ENCODE assay signal across 9 cellular contexts in genomic region chrX:15158736-15159406, GRCh38.
A peak's percentile ranks its signal among the peaks of the same experiment; 100 is the strongest.
DNase-seq lines count a peak whose midpoint lies in the region; ATAC-seq and TF ChIP-seq lines count a peak whose summit lies in the region.
"Had no signal": no experiment of that assay in that cellular context is flagged by ENCODE, and none has a peak within 500 bp of the region (broad histone marks: within the 10 kb centered on the region; RNA-seq: fewer than 3 reads in every experiment).

No MANE protein-coding gene starts in this region.

- no peak for TF ChIP-seq POLR2A in uterus (IDR thresholded peaks at IDR 0.05)

- H3K36me3 Mint-ChIP-seq in CD4-positive, alpha-beta memory T cell = no peaks in the 10 kb centered on the region
- H3K36me3 Mint-ChIP-seq in activated T-helper 17 cell treated with anti-CD3 and anti-CD28 coated beads, Interleukin-2, amount 50 U/mL, for 72 hours (ENCODE audit: low read depth) = no peaks in the 10 kb centered on the region

- peaks cover 21 to 54% (median 34%) of the 10 kb centered on the region in 4 donors for H3K4me1 Mint-ChIP-seq in CD4-positive, alpha-beta memory T cell
- peaks cover 12% of the 10 kb centered on the region for H3K4me1 Mint-ChIP-seq in activated T-helper 17 cell treated with anti-CD3 and anti-CD28 coated beads, Interleukin-2, amount 50 U/mL, for 72 hours

- no peak for TF ChIP-seq CTCF in uterus (IDR thresholded peaks at IDR 0.05)

- peak overlapping the region; percentile 85 to 94 (median 90) for H3K27ac Mint-ChIP-seq in CD4-positive, alpha-beta memory T cell
- peak overlapping the region; percentile 88 for H3K27ac Mint-ChIP-seq in activated T-helper 17 cell treated with anti-CD3 and anti-CD28 coated beads, Interleukin-2, amount 50 U/mL, for 72 hours

- H3K9me3 Mint-ChIP-seq in CD4-positive, alpha-beta memory T cell = no peaks in the 10 kb centered on the region
- no peaks in the 10 kb centered on the region for H3K9me3 Mint-ChIP-seq in activated T-helper 17 cell treated with anti-CD3 and anti-CD28 coated beads, Interleukin-2, amount 50 U/mL, for 72 hours

- no peaks in the 10 kb centered on the region for H3K27me3 Mint-ChIP-seq in CD4-positive, alpha-beta memory T cell
- H3K27me3 Mint-ChIP-seq in activated T-helper 17 cell treated with anti-CD3 and anti-CD28 coated beads, Interleukin-2, amount 50 U/mL, for 72 hours = peaks cover 3% of the 10 kb centered on the region

- 85 to 87% methylated on average over 7 of the region's 7 CpGs for WGBS in aorta, 2 donors

- CTCF ChIA-PET in CD4-positive, alpha-beta memory T cell (lab: Charles Lee; ENCODE audit: partially characterized antibody) = interaction anchor here (2.0 kb wide), 1 partner anchor 15 kb away, joined by 7 read pairs; no protein-coding TSS in a partner anchor

- no peaks in the 10 kb centered on the region for H3K9me3 ChIP-seq in CD4-positive, alpha-beta memory T cell (ENCODE audit: control insufficient read depth in 1 of 2, low read length in 2 of 2)
- no peaks in the 10 kb centered on the region for H3K9me3 ChIP-seq in uterus
- H3K9me3 ChIP-seq in aorta (ENCODE audit: control insufficient read depth, low read length) = no peaks in the 10 kb centered on the region

- no peaks in the 10 kb centered on the region for H3K36me3 ChIP-seq in CD4-positive, alpha-beta memory T cell (ENCODE audit: insufficient read depth, low read length)
- H3K36me3 ChIP-seq in uterus (no peaks in the 10 kb centered on the region), aorta (ENCODE audit: control insufficient read depth in 1 of 2, insufficient read depth in 2 of 2, low read length in 1 of 2) (no peaks in the 10 kb centered on the region)

- H3K27ac ChIP-seq in CD4-positive, alpha-beta memory T cell (ENCODE audit: low read depth, low read length) = peak overlapping the region; percentile 54
- no peak overlapping the region for H3K27ac ChIP-seq in uterus
- H3K27ac ChIP-seq in aorta (ENCODE audit: low read depth in 1 of 2, low read length in 2 of 2) = no peak overlapping the region

- POLR2A ChIA-PET in CD4-positive, alpha-beta memory T cell (lab: Charles Lee; ENCODE audit: partially characterized antibody) = no interaction called here

- H3K27me3 ChIP-seq in CD4-positive, alpha-beta memory T cell (ENCODE audit: insufficient read depth, low read length) = no peaks in the 10 kb centered on the region
- H3K27me3 ChIP-seq in uterus (no peaks in the 10 kb centered on the region), aorta (ENCODE audit: control insufficient read depth in 1 of 2, insufficient read depth in 2 of 2, low read length in 1 of 2) (no peaks in the 10 kb centered on the region)

- H3K4me3 ChIP-seq in CD4-positive, alpha-beta memory T cell (ENCODE audit: low read length in 2 of 2) = peak overlapping the region; percentile 9 to 41
- H3K4me3 ChIP-seq in uterus (no peak overlapping the region), aorta (ENCODE audit: low read length in 2 of 2) (no peak overlapping the region)

- intact Hi-C loops in CD4-positive, alpha-beta memory T cell (cut with micrococcal nuclease) = loop anchor here (1.0 to 2.0 kb wide), 2 partner anchors 8 to 46 kb away; no protein-coding TSS in a partner anchor
- intact Hi-C loops in uterus (cut with DNase I; ENCODE audit: low total_unique reads) (no loop called here), aorta (cut with DNase I) (no loop called here)

- peak in 4 of 5 donors; percentile 16 to 42 (median 35) for DNase-seq in CD4-positive, alpha-beta memory T cell
- no peak for DNase-seq in uterus
- no peak for DNase-seq in cerebellar nuclear complex (lab: John Stamatoyannopoulos, UW)
- no peak for DNase-seq in COR-L47 (lab: John Stamatoyannopoulos, UW)
- no peak for DNase-seq in aorta
- DNase-seq: mesenchymal stem cell had no signal

- peak; percentile 73 for ATAC-seq in GM19397 (IDR thresholded peaks at IDR 0.05; ENCODE audit: unreplicated experiment)
- peak; percentile 61 for ATAC-seq in HG03135 (IDR thresholded peaks at IDR 0.05; ENCODE audit: unreplicated experiment)
- ATAC-seq in activated T-helper 17 cell treated with anti-CD3 and anti-CD28 coated beads, Interleukin-2, amount 50 U/mL, for 72 hours (replicated peaks) = peak; percentile 97
- ATAC-seq in aorta (ENCODE audit: low FRiP score) = no peak

- peaks cover 35% of the 10 kb centered on the region for H3K4me1 ChIP-seq in CD4-positive, alpha-beta memory T cell (ENCODE audit: insufficient read depth, low read length)
- H3K4me1 ChIP-seq in uterus = no peaks in the 10 kb centered on the region
- H3K4me1 ChIP-seq in aorta (ENCODE audit: control insufficient read depth in 1 of 2, insufficient read depth in 2 of 2, low read length in 2 of 2) = no peaks in the 10 kb centered on the region

- H3K4me3 Mint-ChIP-seq in CD4-positive, alpha-beta memory T cell = peak overlapping the region; percentile 73 to 93 (median 86)
- H3K4me3 Mint-ChIP-seq in activated T-helper 17 cell treated with anti-CD3 and anti-CD28 coated beads, Interleukin-2, amount 50 U/mL, for 72 hours = peak overlapping the region; percentile 84

Comparison
In these comparisons a context has a peak if more than half of its experiments do, and no peak if none do; other contexts are left out.
1. DNase-seq: peak in CD4-positive, alpha-beta memory T cell (4 of 5); none in uterus (0 of 2), cerebellar nuclear complex (0 of 2), COR-L47 (single experiment) and aorta (0 of 2).
2. H3K4me3 ChIP-seq: peak in CD4-positive, alpha-beta memory T cell (2 of 2); none in uterus (0 of 2) and aorta (0 of 2).